8 cellular contexts compared by ENCODE assay signal in genomic region chr15:101276501-101277037, GRCh38. TPM values are rescaled to one million over a fixed set of nuclear protein-coding genes. Genes with fewer than 3 reads are reported as not detected.
DNase-seq lines count a peak whose midpoint lies in the region; ATAC-seq and TF ChIP-seq lines count a peak whose summit lies in the region.

No MANE protein-coding gene starts in this region.

- POLR2A ChIA-PET in AG04450 (lab: Yijun Ruan, JAX) = interaction anchor here (1.0 kb wide), 1 partner anchor 9 kb away, joined by 5 read pairs; no protein-coding TSS in a partner anchor

- peak overlapping the region; percentile 96 for H3K4me2 ChIP-seq in SU-DHL-6 (ENCODE audit: low read depth, low read length, poor library complexity, severe bottlenecking)

- peaks cover 18% of the 10 kb centered on the region for H3K4me1 Mint-ChIP-seq in osteocyte (ENCODE audit: unreplicated experiment)

- H3K4me3 ChIP-seq in AG04450 (ENCODE audit: low read depth, low read length) (peak overlapping the region; percentile 62), GM12875 (ENCODE audit: low read depth, low read length) (peak overlapping the region; percentile 97), SU-DHL-6 (ENCODE audit: insufficient read depth, low read length, poor library complexity, severe bottlenecking) (peak overlapping the region; percentile 80), epithelial cell of proximal tubule (ENCODE audit: low read depth, low read length) (peak overlapping the region; percentile 97)

- peaks cover 41% of the 10 kb centered on the region for H3K36me3 Mint-ChIP-seq in osteocyte (ENCODE audit: unreplicated experiment)

- H3K27me3 ChIP-seq in AG04450 (ENCODE audit: control insufficient read depth, insufficient read depth, low read length) = no peaks in the 10 kb centered on the region
- H3K27me3 ChIP-seq in SU-DHL-6 (ENCODE audit: low read length) = no peaks in the 10 kb centered on the region

- no peaks in the 10 kb centered on the region for H3K9me2 ChIP-seq in SU-DHL-6 (replicated peaks; ENCODE audit: insufficient read depth, low read length)

- H3K27me3 Mint-ChIP-seq in osteocyte (ENCODE audit: unreplicated experiment) = no peaks in the 10 kb centered on the region

- peak; percentile 39 for ATAC-seq in HG03159 (IDR thresholded peaks at IDR 0.05; ENCODE audit: unreplicated experiment)

- no peaks in the 10 kb centered on the region for H4K20me1 ChIP-seq in SU-DHL-6 (ENCODE audit: low read depth, low read length)

- peaks cover 19% of the 10 kb centered on the region; the same call in 1 of the 2 replicates for H3K36me3 ChIP-seq in SU-DHL-6 (ENCODE audit: low read length)

- peaks cover 11% of the 10 kb centered on the region for H3K79me2 ChIP-seq in SU-DHL-6 (ENCODE audit: insufficient read depth, low read length)

- TF ChIP-seq CTCF in AG04450 (IDR thresholded peaks at IDR 0.05; ENCODE audit: low read depth, low read length) (peak; percentile 54), GM12875 (IDR thresholded peaks at IDR 0.05; ENCODE audit: borderline replicate concordance, insufficient read depth, low read depth, low read length) (peak; percentile 47; the same call in 1 of the 2 replicates), SU-DHL-6 (IDR thresholded peaks at IDR 0.05; ENCODE audit: insufficient read depth, low read length, poor library complexity, severe bottlenecking) (peak; percentile 42), epithelial cell of proximal tubule (conservative IDR thresholded peaks at IDR 0.05; ENCODE audit: low read depth, low read length) (peak; percentile 44), osteocyte (IDR thresholded peaks at IDR 0.05) (peak; percentile 47)

- DNase-seq in AG04450 (ENCODE audit: low read depth, low spot score) (no peak), epithelial cell of proximal tubule (ENCODE audit: low read depth) (no peak), osteocyte (ENCODE audit: extremely low spot score, unreplicated experiment) (no peak), dedifferentiated amniotic fluid mesenchymal stem cell (ENCODE audit: extremely low spot score) (no peak), T1000 (lab: John Stamatoyannopoulos, UW) (no peak)

- H3K27ac Mint-ChIP-seq in osteocyte (ENCODE audit: unreplicated experiment) = peak overlapping the region; percentile 95

- H3K9ac ChIP-seq in SU-DHL-6 (ENCODE audit: low read length) = peak overlapping the region; percentile 77

- peak overlapping the region; percentile 69 for H2AFZ ChIP-seq in SU-DHL-6 (ENCODE audit: low read depth, low read length, severe bottlenecking)

- no peaks in the 10 kb centered on the region for H3K9me3 ChIP-seq in AG04450 (ENCODE audit: control insufficient read depth, insufficient read depth, low read length)
- no peaks in the 10 kb centered on the region for H3K9me3 ChIP-seq in SU-DHL-6 (ENCODE audit: insufficient read depth, low read length)

- no peaks in the 10 kb centered on the region for H3K9me3 Mint-ChIP-seq in osteocyte (ENCODE audit: unreplicated experiment)

- peak overlapping the region; percentile 97 for H3K4me3 Mint-ChIP-seq in osteocyte (ENCODE audit: unreplicated experiment)

- peaks cover 27% of the 10 kb centered on the region for H3F3A ChIP-seq in SU-DHL-6 (ENCODE audit: insufficient read depth)

- CTCF ChIA-PET in AG04450 (lab: Charles Lee) = interaction anchor here (0.7 to 1.1 kb wide), 4 partner anchors 8 to 365 kb away, joined by 3 to 6 read pairs (median 4); no protein-coding TSS in a partner anchor

- H3K27ac ChIP-seq in AG04450 (ENCODE audit: low read depth, low read length) (peak overlapping the region; percentile 75), SU-DHL-6 (ENCODE audit: low read depth, low read length) (peak overlapping the region; percentile 33)

RNA-seq across cellular contexts. Expression of gene SELENOS, which starts 0.7 kb away (rescaled TPM):
- polyA plus RNA-seq in AG04450 (2011; rRNA removed) = 79.9 and 100 TPM in 2 replicates
- 28.4 and 33.7 TPM in 2 replicates for polyA minus RNA-seq in AG04450 (2011; rRNA and poly(A)+ RNA removed)
- total RNA-seq in epithelial cell of proximal tubule = 47.7 and 67.9 TPM in 2 replicates
- total RNA-seq in osteocyte = 60.4 and 66.6 TPM in 2 replicates

RNA-seq across cellular contexts. Expression of gene SNRPA1, which starts 18.5 kb away (rescaled TPM):
- 46.4 and 57.0 TPM in 2 replicates for polyA plus RNA-seq in AG04450 (2011; rRNA removed)
- polyA minus RNA-seq in AG04450 (2011; rRNA and poly(A)+ RNA removed) = 11.8 and 20.5 TPM in 2 replicates
- total RNA-seq in epithelial cell of proximal tubule (62.4 and 97.7 TPM in 2 replicates), osteocyte (34.6 and 39.9 TPM in 2 replicates)

RNA-seq across cellular contexts. Expression of gene CHSY1, which starts 24.7 kb away (rescaled TPM):
- polyA plus RNA-seq in AG04450 (2011; rRNA removed) = 44.6 and 49.2 TPM in 2 replicates
- 40.1 and 49.5 TPM in 2 replicates for polyA minus RNA-seq in AG04450 (2011; rRNA and poly(A)+ RNA removed)
- 14.4 and 19.2 TPM in 2 replicates for total RNA-seq in epithelial cell of proximal tubule
- total RNA-seq in osteocyte = 39.7 and 41.1 TPM in 2 replicates
